ENCODE assay signal across 1 cellular context in genomic region chr13:65535360-65535759, GRCh38.
TF ChIP-seq lines count a peak whose summit lies in the region.

No MANE protein-coding gene starts in this region.

TF ChIP-seq in K562, 482 proteins besides CTCF, POLR2A, EP300 and RAD21 (continued from another document):
- TF ChIP-seq IRF9 (tag; IDR thresholded peaks at IDR 0.05) (no peak), MAFK (IDR thresholded peaks at IDR 0.05; ENCODE audit: low read length) (peak; percentile 16; the same call in 1 of the 2 replicates), MAFG (tag; conservative IDR thresholded peaks at IDR 0.05) (0 out of 2 replicates have a peak, but pooled peaks have one; percentile 21), YY1 (IDR thresholded peaks at IDR 0.05; ENCODE audit: borderline replicate concordance in 1 of 3, control insufficient read depth in 1 of 3, extremely low read depth in 1 of 3, insufficient read depth in 3 of 3, insufficient read length in 1 of 3, insufficient replicate concordance in 2 of 3, low read depth in 1 of 3, low read length in 2 of 3) (no peak), SOX6 (IDR thresholded peaks at IDR 0.05) (no peak)
